15 cellular contexts compared by ENCODE assay signal in the genomic region with DNA sequence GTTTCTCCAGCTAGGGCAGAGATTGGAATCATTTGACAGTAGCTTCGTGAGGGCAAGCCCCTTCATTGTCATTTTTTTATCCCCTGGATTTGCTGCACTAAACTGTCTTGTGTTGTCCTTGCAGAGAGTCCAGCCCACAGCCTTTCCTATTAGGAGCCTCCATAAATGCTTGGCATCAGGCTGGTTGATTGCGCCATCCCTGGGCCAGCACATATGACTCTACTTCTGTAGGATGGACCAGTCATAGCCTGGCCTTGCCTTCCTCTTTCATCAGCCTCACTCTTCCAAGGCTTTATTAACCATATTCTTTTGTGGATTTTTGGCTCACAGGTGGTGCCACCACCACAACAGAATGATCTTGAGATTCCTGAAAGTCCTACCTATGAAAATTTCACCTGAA. TPM values are rescaled to one million over a fixed set of nuclear protein-coding genes. Genes with fewer than 3 reads are reported as not detected.
A peak's percentile ranks its signal among the peaks of the same experiment; 100 is the strongest.
DNase-seq lines count a peak whose midpoint lies in the region; ATAC-seq, FAIRE-seq and TF ChIP-seq lines count a peak whose summit lies in the region.
"Had no signal": no experiment of that assay in that cellular context is flagged by ENCODE, and none has a peak within 500 bp of the region (broad histone marks: within the 10 kb centered on the region; RNA-seq: fewer than 3 reads in every experiment).

No MANE protein-coding gene starts in this region.

- no peaks in the 10 kb centered on the region for H3K27me3 ChIP-seq in BLaER1 treated with 17β-estradiol and CSF1 and Interleukin-3, amounts not matched to agents 10 nM and 100 nM
- H3K27me3 ChIP-seq in lower lobe of right lung (ENCODE audit: low read depth) (no peaks in the 10 kb centered on the region), WERI-Rb-1 (ENCODE audit: insufficient read depth, low read depth, severe bottlenecking) (peaks cover 99% of the 10 kb centered on the region)
- H3K27me3 ChIP-seq: suprapubic skin had no signal

- no peak overlapping the region for H3K4me3 ChIP-seq in BLaER1 treated with 17β-estradiol and CSF1 and Interleukin-3, amounts not matched to agents 10 nM and 100 nM
- H3K4me3 ChIP-seq in lower lobe of right lung (no peak overlapping the region), kidney (ENCODE audit: low read length in 2 of 2) (no peak overlapping the region), WERI-Rb-1 (ENCODE audit: low read depth, low read length) (no peak overlapping the region)
- H3K4me3 ChIP-seq: suprapubic skin had no signal

- peaks cover 74% of the 10 kb centered on the region for H3K36me3 Mint-ChIP-seq in activated B cell treated with CpG ODN at 0.5 μM for 24 hours (ENCODE audit: low read depth)

- H4K20me1 ChIP-seq in BLaER1 treated with 17β-estradiol and CSF1 and Interleukin-3, amounts not matched to agents 10 nM and 100 nM, result no peaks in the 10 kb centered on the region; a peak in 1 of 22 replicates

- H3K27ac ChIP-seq in BLaER1 treated with 17β-estradiol and CSF1 and Interleukin-3, amounts not matched to agents 10 nM and 100 nM, result no peak overlapping the region
- no peak overlapping the region for H3K27ac ChIP-seq in lower lobe of right lung
- no peak overlapping the region for H3K27ac ChIP-seq in kidney (ENCODE audit: low read depth in 2 of 2, low read length in 2 of 2)
- H3K27ac ChIP-seq in WERI-Rb-1, result no peak overlapping the region
- H3K27ac ChIP-seq: suprapubic skin had no signal

- H3K9me3 Mint-ChIP-seq in activated B cell treated with CpG ODN at 0.5 μM for 24 hours, result no peaks in the 10 kb centered on the region
- H3K9me3 Mint-ChIP-seq: HFFc6 had no signal

- POLR2A ChIA-PET in activated B cell treated with CpG ODN at 0.5 μM for 24 hours (lab: Charles Lee), result interaction anchor here (0.5 kb wide), 1 partner anchor 77 kb away, joined by 4 read pairs; no protein-coding TSS in a partner anchor

- CTCF ChIA-PET in activated B cell treated with CpG ODN at 0.5 μM for 24 hours (lab: Charles Lee), result interaction anchor here (0.6 to 1.9 kb wide), 4 partner anchors 9 to 102 kb away, joined by 3 to 5 read pairs (median 4); no protein-coding TSS in a partner anchor

- H3K4me1 Mint-ChIP-seq in activated B cell treated with CpG ODN at 0.5 μM for 24 hours, result peaks cover 7% of the 10 kb centered on the region

- H3K4me2 ChIP-seq in BLaER1 treated with 17β-estradiol and CSF1 and Interleukin-3, amounts not matched to agents 10 nM and 100 nM, result peak overlapping the region in 6 of 11 experiments; percentile 3 to 63 (median 12); a peak in 6 of 22 replicates

- FAIRE-seq in kidney (lab: Jason Lieb, UNC), result no peak

- intact Hi-C loops in activated B cell treated with CpG ODN at 0.5 μM for 24 hours (cut with micrococcal nuclease) (no loop called here), lower lobe of right lung (cut with DNase I) (no loop called here), kidney (cut with DNase I) (no loop called here)

- no peaks in the 10 kb centered on the region for H3K27me3 Mint-ChIP-seq in activated B cell treated with CpG ODN at 0.5 μM for 24 hours

- peak overlapping the region; percentile 18 for H3K27ac Mint-ChIP-seq in activated B cell treated with CpG ODN at 0.5 μM for 24 hours
- H3K27ac Mint-ChIP-seq: HFFc6 had no signal

- no peak overlapping the region for H3K9ac ChIP-seq in BLaER1 treated with 17β-estradiol and CSF1 and Interleukin-3, amounts not matched to agents 10 nM and 100 nM
- no peak overlapping the region for H3K9ac ChIP-seq in kidney (ENCODE audit: low read length in 2 of 2)

- DNase-seq in HT1080 (ENCODE audit: low read depth), result peak; percentile 5
- no peak for DNase-seq in activated B cell treated with CpG ODN at 0.5 μM for 24 hours
- peak; percentile 72 for DNase-seq in lower lobe of right lung
- no peak for DNase-seq in kidney
- no peak for DNase-seq in WERI-Rb-1
- DNase-seq: amniotic stem cell, HFFc6, NCI-H1048, nucleus accumbens had no signal

- TF ChIP-seq CTCF in activated B cell treated with CpG ODN at 0.5 μM for 24 hours (IDR thresholded peaks at IDR 0.05) (no peak), lower lobe of right lung (IDR thresholded peaks at IDR 0.05) (no peak), kidney (IDR thresholded peaks at IDR 0.05; ENCODE audit: borderline replicate concordance, extremely low read depth, insufficient read depth) (no peak), WERI-Rb-1 (IDR thresholded peaks at IDR 0.05; ENCODE audit: low read depth, low read length) (no peak)

- no peaks in the 10 kb centered on the region; a peak in 1 of 22 replicates for H3K36me3 ChIP-seq in BLaER1 treated with 17β-estradiol and CSF1 and Interleukin-3, amounts not matched to agents 10 nM and 100 nM
- H3K36me3 ChIP-seq in lower lobe of right lung (no peaks in the 10 kb centered on the region), kidney (ENCODE audit: control insufficient read depth in 1 of 2, insufficient read depth in 2 of 2, low read length in 2 of 2) (no peaks in the 10 kb centered on the region), WERI-Rb-1 (no peaks in the 10 kb centered on the region)
- H3K36me3 ChIP-seq: suprapubic skin had no signal

- H3K4me1 ChIP-seq in BLaER1 treated with 17β-estradiol and CSF1 and Interleukin-3, amounts not matched to agents 10 nM and 100 nM, result peaks cover 6 to 17% (median 12%) of the 10 kb centered on the region in 10 experiments; a peak in 16 of 20 replicates
- H3K4me1 ChIP-seq in lower lobe of right lung (no peaks in the 10 kb centered on the region), kidney (ENCODE audit: control insufficient read depth in 1 of 2, insufficient read depth in 1 of 2, low read depth in 1 of 2, low read length in 2 of 2) (no peaks in the 10 kb centered on the region)
- H3K4me1 ChIP-seq: suprapubic skin had no signal

- ATAC-seq in activated B cell treated with CpG ODN at 0.5 μM for 24 hours (ENCODE audit: low read depth) (no peak), lower lobe of right lung (peak in 1 of 2 donors; percentile 41), HG02763 (IDR thresholded peaks at IDR 0.05; ENCODE audit: unreplicated experiment) (no peak), HG02973 (IDR thresholded peaks at IDR 0.05; ENCODE audit: unreplicated experiment) (no peak)

- H3K4me3 Mint-ChIP-seq in activated B cell treated with CpG ODN at 0.5 μM for 24 hours, result no peak overlapping the region
- H3K4me3 Mint-ChIP-seq: HFFc6 had no signal

- no peaks in the 10 kb centered on the region for H3K9me3 ChIP-seq in BLaER1 treated with 17β-estradiol and CSF1 and Interleukin-3, amounts not matched to agents 10 nM and 100 nM (replicated peaks in 1 of 11)
- H3K9me3 ChIP-seq in lower lobe of right lung, result no peaks in the 10 kb centered on the region
- no peaks in the 10 kb centered on the region for H3K9me3 ChIP-seq in kidney (ENCODE audit: control insufficient read depth in 1 of 2, low read length in 2 of 2)
- peaks cover 6% of the 10 kb centered on the region for H3K9me3 ChIP-seq in WERI-Rb-1 (ENCODE audit: severe bottlenecking)
- H3K9me3 ChIP-seq: suprapubic skin had no signal

RNA-seq across cellular contexts. Expression of gene LY9, which starts 31.4 kb away (rescaled TPM):
- not detected in 2 replicates for total RNA-seq in HT1080 (2014; rRNA removed; shearing (Covaris generic))
- 0.07 and 0.28 TPM in 2 replicates for polyA plus RNA-seq in HT1080 (2015; cell fraction: cytosol; rRNA removed)
- polyA plus RNA-seq in HT1080 (2015; cell fraction: nucleus; rRNA removed), result not detected in 2 replicates
- total RNA-seq in activated B cell treated with CpG ODN at 0.5 μM for 24 hours (63.6 and 71.6 TPM in 2 replicates), lower lobe of right lung (1.8 TPM), kidney (3.5 TPM)
- polyA plus RNA-seq in kidney (ENCODE audit: insufficient read depth, low read depth, low replicate concordance), result 0.41 TPM
- total RNA-seq: chondrocyte, HFFc6, lung microvascular endothelial cell had no signal

RNA-seq across cellular contexts. Expression of gene CD244, which starts 35.3 kb away (rescaled TPM):
- total RNA-seq in HT1080 (2014; rRNA removed; shearing (Covaris generic)), result not detected in 2 replicates
- not detected in 2 replicates for polyA plus RNA-seq in HT1080 (2015; cell fraction: cytosol; rRNA removed)
- polyA plus RNA-seq in HT1080 (2015; cell fraction: nucleus; rRNA removed), result not detected in 2 replicates
- total RNA-seq in activated B cell treated with CpG ODN at 0.5 μM for 24 hours, result not detected in 2 replicates
- total RNA-seq in lower lobe of right lung, result 4.5 TPM
- 1.8 TPM for total RNA-seq in kidney
- polyA plus RNA-seq in kidney (ENCODE audit: insufficient read depth, low read depth, low replicate concordance), result 0.15 TPM
- total RNA-seq: chondrocyte, HFFc6, lung microvascular endothelial cell had no signal

RNA-seq across cellular contexts. Expression of gene ITLN1, which starts 57.6 kb away (rescaled TPM):
- not detected in 2 replicates for total RNA-seq in HT1080 (2014; rRNA removed; shearing (Covaris generic))
- polyA plus RNA-seq in HT1080 (2015; cell fraction: cytosol; rRNA removed), result not detected in 2 replicates
- not detected in 2 replicates for polyA plus RNA-seq in HT1080 (2015; cell fraction: nucleus; rRNA removed)
- not detected in 2 replicates for total RNA-seq in activated B cell treated with CpG ODN at 0.5 μM for 24 hours
- 2.7 TPM for total RNA-seq in lower lobe of right lung
- not detected for total RNA-seq in kidney
- 15.4 TPM for polyA plus RNA-seq in kidney (ENCODE audit: insufficient read depth, low read depth, low replicate concordance)
- total RNA-seq: chondrocyte, HFFc6, lung microvascular endothelial cell, suprapubic skin had no signal

Comparison
In these comparisons a context has a peak if more than half of its experiments do, and no peak if none do; other contexts are left out.
1. DNase-seq: peak in HT1080 (single experiment) and lower lobe of right lung (single experiment); none in activated B cell treated with CpG ODN at 0.5 μM for 24 hours (single experiment), kidney (single experiment) and WERI-Rb-1 (single experiment).
2. RNA of gene LY9, which starts 31.4 kb away (total RNA-seq): 63.6 to 71.6 TPM in activated B cell treated with CpG ODN at 0.5 μM for 24 hours; 3.5 TPM in kidney (single experiment), 1.8 TPM in lower lobe of right lung (single experiment) and not detected in HT1080; every median in the first group is over 10 times any median in the second.